In the genomic region with DNA sequence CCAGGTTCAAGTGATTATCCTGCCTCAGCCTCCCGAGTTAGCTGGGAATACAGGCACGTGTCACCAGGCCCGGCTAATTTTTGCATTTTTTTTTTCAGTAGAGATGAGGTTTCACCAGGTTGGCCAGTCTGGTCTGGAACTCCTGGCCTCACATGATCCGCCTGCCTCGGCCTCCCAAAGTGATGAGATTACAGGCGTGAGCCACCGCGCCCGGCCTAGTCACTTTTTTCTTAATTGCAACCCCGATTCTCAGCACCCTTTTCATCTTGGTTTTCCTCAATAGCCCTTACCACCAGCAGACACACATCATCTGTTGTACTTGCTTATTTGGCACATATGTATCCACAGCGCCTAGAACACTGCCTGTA, we compare ENCODE assay signal across 1 cellular context.
TF ChIP-seq lines count a peak whose summit lies in the region.

No MANE protein-coding gene starts in this region.

TF ChIP-seq in GM23338, 12 proteins besides CTCF, POLR2A, EP300 and RAD21 (continued from another document):
- TF ChIP-seq, protein P1, sequence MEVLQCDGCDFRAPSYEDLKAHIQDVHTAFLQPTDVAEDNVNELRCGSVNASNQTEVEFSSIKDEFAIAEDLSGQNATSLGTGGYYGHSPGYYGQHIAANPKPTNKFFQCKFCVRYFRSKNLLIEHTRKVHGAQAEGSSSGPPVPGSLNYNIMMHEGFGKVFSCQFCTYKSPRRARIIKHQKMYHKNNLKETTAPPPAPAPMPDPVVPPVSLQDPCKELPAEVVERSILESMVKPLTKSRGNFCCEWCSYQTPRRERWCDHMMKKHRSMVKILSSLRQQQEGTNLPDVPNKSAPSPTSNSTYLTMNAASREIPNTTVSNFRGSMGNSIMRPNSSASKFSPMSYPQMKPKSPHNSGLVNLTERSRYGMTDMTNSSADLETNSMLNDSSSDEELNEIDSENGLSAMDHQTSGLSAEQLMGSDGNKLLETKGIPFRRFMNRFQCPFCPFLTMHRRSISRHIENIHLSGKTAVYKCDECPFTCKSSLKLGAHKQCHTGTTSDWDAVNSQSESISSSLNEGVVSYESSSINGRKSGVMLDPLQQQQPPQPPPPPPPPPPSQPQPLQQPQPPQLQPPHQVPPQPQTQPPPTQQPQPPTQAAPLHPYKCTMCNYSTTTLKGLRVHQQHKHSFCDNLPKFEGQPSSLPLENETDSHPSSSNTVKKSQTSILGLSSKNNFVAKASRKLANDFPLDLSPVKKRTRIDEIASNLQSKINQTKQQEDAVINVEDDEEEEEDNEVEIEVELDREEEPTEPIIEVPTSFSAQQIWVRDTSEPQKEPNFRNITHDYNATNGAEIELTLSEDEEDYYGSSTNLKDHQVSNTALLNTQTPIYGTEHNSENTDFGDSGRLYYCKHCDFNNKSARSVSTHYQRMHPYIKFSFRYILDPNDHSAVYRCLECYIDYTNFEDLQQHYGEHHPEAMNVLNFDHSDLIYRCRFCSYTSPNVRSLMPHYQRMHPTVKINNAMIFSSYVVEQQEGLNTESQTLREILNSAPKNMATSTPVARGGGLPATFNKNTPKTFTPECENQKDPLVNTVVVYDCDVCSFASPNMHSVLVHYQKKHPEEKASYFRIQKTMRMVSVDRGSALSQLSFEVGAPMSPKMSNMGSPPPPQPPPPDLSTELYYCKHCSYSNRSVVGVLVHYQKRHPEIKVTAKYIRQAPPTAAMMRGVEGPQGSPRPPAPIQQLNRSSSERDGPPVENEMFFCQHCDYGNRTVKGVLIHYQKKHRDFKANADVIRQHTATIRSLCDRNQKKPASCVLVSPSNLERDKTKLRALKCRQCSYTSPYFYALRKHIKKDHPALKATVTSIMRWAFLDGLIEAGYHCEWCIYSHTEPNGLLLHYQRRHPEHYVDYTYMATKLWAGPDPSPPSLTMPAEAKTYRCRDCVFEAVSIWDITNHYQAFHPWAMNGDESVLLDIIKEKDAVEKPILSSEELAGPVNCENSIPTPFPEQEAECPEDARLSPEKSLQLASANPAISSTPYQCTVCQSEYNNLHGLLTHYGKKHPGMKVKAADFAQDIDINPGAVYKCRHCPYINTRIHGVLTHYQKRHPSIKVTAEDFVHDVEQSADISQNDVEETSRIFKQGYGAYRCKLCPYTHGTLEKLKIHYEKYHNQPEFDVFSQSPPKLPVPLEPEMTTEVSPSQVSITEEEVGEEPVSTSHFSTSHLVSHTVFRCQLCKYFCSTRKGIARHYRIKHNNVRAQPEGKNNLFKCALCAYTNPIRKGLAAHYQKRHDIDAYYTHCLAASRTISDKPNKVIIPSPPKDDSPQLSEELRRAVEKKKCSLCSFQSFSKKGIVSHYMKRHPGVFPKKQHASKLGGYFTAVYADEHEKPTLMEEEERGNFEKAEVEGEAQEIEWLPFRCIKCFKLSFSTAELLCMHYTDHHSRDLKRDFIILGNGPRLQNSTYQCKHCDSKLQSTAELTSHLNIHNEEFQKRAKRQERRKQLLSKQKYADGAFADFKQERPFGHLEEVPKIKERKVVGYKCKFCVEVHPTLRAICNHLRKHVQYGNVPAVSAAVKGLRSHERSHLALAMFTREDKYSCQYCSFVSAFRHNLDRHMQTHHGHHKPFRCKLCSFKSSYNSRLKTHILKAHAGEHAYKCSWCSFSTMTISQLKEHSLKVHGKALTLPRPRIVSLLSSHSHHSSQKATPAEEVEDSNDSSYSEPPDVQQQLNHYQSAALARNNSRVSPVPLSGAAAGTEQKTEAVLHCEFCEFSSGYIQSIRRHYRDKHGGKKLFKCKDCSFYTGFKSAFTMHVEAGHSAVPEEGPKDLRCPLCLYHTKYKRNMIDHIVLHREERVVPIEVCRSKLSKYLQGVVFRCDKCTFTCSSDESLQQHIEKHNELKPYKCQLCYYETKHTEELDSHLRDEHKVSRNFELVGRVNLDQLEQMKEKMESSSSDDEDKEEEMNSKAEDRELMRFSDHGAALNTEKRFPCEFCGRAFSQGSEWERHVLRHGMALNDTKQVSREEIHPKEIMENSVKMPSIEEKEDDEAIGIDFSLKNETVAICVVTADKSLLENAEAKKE (CRISPR knock-in tag; IDR thresholded peaks at IDR 0.05), result no peak
- no peak for TF ChIP-seq EZH2 (IDR thresholded peaks at IDR 0.05; ENCODE audit: low read depth, unreplicated experiment)
- no peak for TF ChIP-seq ZNF114 (CRISPR knock-in tag; IDR thresholded peaks at IDR 0.05)
- TF ChIP-seq EZH2phosphoT487 (IDR thresholded peaks at IDR 0.05; ENCODE audit: unreplicated experiment), result no peak
- no peak for TF ChIP-seq CREB1 (CRISPR knock-in tag; IDR thresholded peaks at IDR 0.05; ENCODE audit: low read depth)
- TF ChIP-seq JUNB (IDR thresholded peaks at IDR 0.05; ENCODE audit: unreplicated experiment), result no peak
